ENCODE assay signal across 11 cellular contexts in genomic region chr11:59706518-59707285, GRCh38. TPM values are rescaled to one million over a fixed set of nuclear protein-coding genes. Genes with fewer than 3 reads are reported as not detected.
DNase-seq lines count a peak whose midpoint lies in the region; ATAC-seq and TF ChIP-seq lines count a peak whose summit lies in the region.
"Had no signal": no experiment of that assay in that cellular context is flagged by ENCODE, and none has a peak within 500 bp of the region (broad histone marks: within the 10 kb centered on the region; RNA-seq: fewer than 3 reads in every experiment).

No MANE protein-coding gene starts in this region.

- POLR2A ChIA-PET in HCT116 (lab: Charles Lee), result no interaction called here

- intact Hi-C loops in HCT116 (cut with micrococcal nuclease) (no loop called here), transverse colon (cut with DNase I; ENCODE audit: low total_unique reads) (no loop called here)

- in situ Hi-C loops in transverse colon (cut with MboI; ENCODE audit: low pct_ligation_motif_present in 1 of 4, low pct_unique_long_range_greater_than_20kb in 1 of 4, low sequenced_read_pairs in 3 of 4), result no loop called here

- H3K9me2 ChIP-seq in HCT116 (ENCODE audit: insufficient read depth), result no peaks in the 10 kb centered on the region

- no TSS peak for BruUV-seq in HCT116 (replicated peaks; lab: Mats Ljungman, UMichigan)

- DNase-seq in HCT116 (ENCODE audit: low read depth, low spot score) (peak; percentile 50), SW480 (ENCODE audit: low spot score) (peak; percentile 72), fibroblast of villous mesenchyme (ENCODE audit: low read depth) (peak; percentile 91), transverse colon (peak; percentile 14), caudate nucleus (lab: John Stamatoyannopoulos, UW) (no peak), DMS114 treated with DMSO at 0.1 percent for 48 hours (lab: John Stamatoyannopoulos, UW; ENCODE audit: unreplicated experiment) (no peak)
- DNase-seq: activated CD8-positive, alpha-beta memory T cell treated with anti-CD3 and anti-CD28 coated beads, Interleukin-2, amount 50 U/mL, for 48 hours; left lung; NCI-H1694 treated with DMSO at 0.1 percent for 48 hours had no signal

- H3K9ac ChIP-seq in HCT116 (ENCODE audit: low read length), result peak overlapping the region; percentile 39; the same call in 1 of the 2 replicates

- TF ChIP-seq CTCF in HCT116 (IDR thresholded peaks at IDR 0.05 in 2 of 3, conservative IDR thresholded peaks at IDR 0.05 in 1 of 3; ENCODE audit: borderline replicate concordance in 1 of 3, insufficient read depth in 1 of 3, low read depth in 2 of 3, low read length in 2 of 3) (no peak), fibroblast of villous mesenchyme (IDR thresholded peaks at IDR 0.05; ENCODE audit: insufficient read depth, low read depth, low read length) (no peak), transverse colon (IDR thresholded peaks at IDR 0.05) (no peak)

- TF ChIP-seq POLR2A in HCT116 (IDR thresholded peaks at IDR 0.05; ENCODE audit: borderline replicate concordance, extremely low read depth, insufficient read depth, insufficient read length), result no peak
- no peak for TF ChIP-seq POLR2A in transverse colon (IDR thresholded peaks at IDR 0.05)

- no peaks in the 10 kb centered on the region for H3K79me2 ChIP-seq in HCT116 (ENCODE audit: insufficient read depth, low read length)

- H3K4me1 ChIP-seq in HCT116 (ENCODE audit: control insufficient read depth in 1 of 2, insufficient read depth in 2 of 2, low read length in 2 of 2) (peaks cover 18 to 33% of the 10 kb centered on the region in 2 experiments), transverse colon (no peaks in the 10 kb centered on the region)
- H3K4me1 ChIP-seq: left lung had no signal

- ATAC-seq in HCT116 (peak; percentile 93), GM21619 (IDR thresholded peaks at IDR 0.05; ENCODE audit: unreplicated experiment) (no peak)
- ATAC-seq: left lung had no signal

- no peaks in the 10 kb centered on the region for H3K27me3 ChIP-seq in HCT116 (ENCODE audit: insufficient read depth, low read length)
- no peaks in the 10 kb centered on the region for H3K27me3 ChIP-seq in transverse colon
- H3K27me3 ChIP-seq: left lung had no signal

- no peak for TF ChIP-seq EP300 in transverse colon (IDR thresholded peaks at IDR 0.05; ENCODE audit: low read depth)

- TF ChIP-seq RAD21 in HCT116 (IDR thresholded peaks at IDR 0.05; ENCODE audit: low read depth), result no peak

- H3K9me3 ChIP-seq in HCT116 (ENCODE audit: control insufficient read depth in 1 of 2, insufficient read depth in 1 of 2, low read depth in 1 of 2, low read length in 2 of 2) (no peaks in the 10 kb centered on the region), transverse colon (no peaks in the 10 kb centered on the region)
- H3K9me3 ChIP-seq: left lung had no signal

- 54 to 56% methylated on average over 4 to 5 of the region's 5 CpGs for whole genome bisulfite sequencing in transverse colon (ENCODE audit: low coverage in 1 of 2), 2 donors

- H3K4me2 ChIP-seq in HCT116 (ENCODE audit: low read length), result peak overlapping the region; percentile 79

- H2AFZ ChIP-seq in HCT116 (ENCODE audit: low read depth, low read length, poor library complexity, severe bottlenecking), result peak overlapping the region; percentile 75

- H3K4me3 ChIP-seq in HCT116 (replicated peaks in 1 of 2; ENCODE audit: low read depth in 1 of 2, low read length in 2 of 2) (peak overlapping the region in 1 of 2 experiments; percentile 29; a peak in 2 of 4 replicates), fibroblast of villous mesenchyme (ENCODE audit: low read depth, low read length) (no peak overlapping the region), transverse colon (no peak overlapping the region)
- H3K4me3 ChIP-seq: left lung had no signal

- H3K27ac ChIP-seq in HCT116 (ENCODE audit: low read depth, low read length) (peak overlapping the region; percentile 20; the same call in 1 of the 2 replicates), transverse colon (no peak overlapping the region), caudate nucleus (ENCODE audit: low read depth, low read length) (no peak overlapping the region)
- H3K27ac ChIP-seq: left lung had no signal

- H3K36me3 ChIP-seq in HCT116 (ENCODE audit: control insufficient read depth in 1 of 2, insufficient read depth in 2 of 2, low read length in 2 of 2), result no peaks in the 10 kb centered on the region
- no peaks in the 10 kb centered on the region for H3K36me3 ChIP-seq in transverse colon
- H3K36me3 ChIP-seq: left lung had no signal

- CTCF ChIA-PET in HCT116 (lab: Charles Lee), result no interaction called here

- no peaks in the 10 kb centered on the region for H4K20me1 ChIP-seq in HCT116 (ENCODE audit: insufficient read depth)

- RAD21 ChIA-PET in HCT116 (lab: Charles Lee; ENCODE audit: low non-redundant PET in 1 of 2, low total read pairs in 2 of 2, uncharacterized antibody in 2 of 2, unreplicated experiment in 2 of 2), result no interaction called here

TF ChIP-seq in HCT116, 20 proteins besides CTCF, POLR2A, EP300 and RAD21:
- TF ChIP-seq SIN3A (IDR thresholded peaks at IDR 0.05; ENCODE audit: low read depth) (no peak), JUND (IDR thresholded peaks at IDR 0.05) (peak; percentile 28; the same call in 1 of the 2 replicates), EZH2 (IDR thresholded peaks at IDR 0.05) (no peak), ATF3 (IDR thresholded peaks at IDR 0.05) (no peak), SP1 (IDR thresholded peaks at IDR 0.05; ENCODE audit: low read depth) (peak; percentile 49), FOSL1 (IDR thresholded peaks at IDR 0.05; ENCODE audit: low read depth) (peak; percentile 32; the same call in 1 of the 2 replicates), POLR2AphosphoS5 (IDR thresholded peaks at IDR 0.05; ENCODE audit: low read depth, low read length) (no peak), MAX (IDR thresholded peaks at IDR 0.05) (peak; percentile 25; the same call in 1 of the 2 replicates), CBX3 (IDR thresholded peaks at IDR 0.05; ENCODE audit: low read depth) (peak; percentile 86; the same call in 1 of the 2 replicates), TCF7L2 (IDR thresholded peaks at IDR 0.05; ENCODE audit: borderline replicate concordance, extremely low read depth, insufficient read depth, insufficient read length) (peak; percentile 71), EGR1 (IDR thresholded peaks at IDR 0.05; ENCODE audit: low read depth) (no peak)

RNA-seq across cellular contexts. Expression of gene OR10V1, which starts 6.9 kb away (rescaled TPM):
- total RNA-seq in HCT116 (2021; ENCODE audit: unreplicated experiment), result not detected
- not detected in 2 replicates for polyA plus RNA-seq in HCT116 (2012)
- not detected in 2 replicates for total RNA-seq in fibroblast of villous mesenchyme
- total RNA-seq in transverse colon, result not detected
- total RNA-seq: chondrocyte, left lung had no signal

RNA-seq across cellular contexts. Expression of gene PATL1, which starts 37.9 kb away (rescaled TPM):
- total RNA-seq in HCT116 (2021; ENCODE audit: unreplicated experiment) (37.6 TPM), fibroblast of villous mesenchyme (15.5 and 17.1 TPM in 2 replicates), transverse colon (10 to 100 TPM; 13.5 to 93.9 (median 20.9) TPM)
- polyA plus RNA-seq in HCT116 (2012), result 25.1 and 28.0 TPM in 2 replicates

RNA-seq across cellular contexts. Expression of gene STX3, which starts 48.5 kb away (rescaled TPM):
- total RNA-seq in HCT116 (2021; ENCODE audit: unreplicated experiment) (20.4 TPM), fibroblast of villous mesenchyme (33.7 and 38.7 TPM in 2 replicates), transverse colon (100 to 1,000 TPM; 131 to 156 (median 142) TPM)
- 14.3 and 15.9 TPM in 2 replicates for polyA plus RNA-seq in HCT116 (2012)

Comparison
In these comparisons a context has a peak if more than half of its experiments do, and no peak if none do; other contexts are left out.
1. DNase-seq: peak in HCT116 (single experiment), SW480 (single experiment), fibroblast of villous mesenchyme (single experiment) and transverse colon (single experiment); none in caudate nucleus (0 of 61) and DMS114 treated with DMSO at 0.1 percent for 48 hours (single experiment).